ENCODE assay signal across 19 cellular contexts in genomic region chr16:28473714-28474265, GRCh38. TPM values are rescaled to one million over a fixed set of nuclear protein-coding genes. Genes with fewer than 3 reads are reported as not detected.
DNase-seq lines count a peak whose midpoint lies in the region; ATAC-seq and TF ChIP-seq lines count a peak whose summit lies in the region.
"Had no signal": no experiment of that assay in that cellular context is flagged by ENCODE, and none has a peak within 500 bp of the region (broad histone marks: within the 10 kb centered on the region; RNA-seq: fewer than 3 reads in every experiment).

No MANE protein-coding gene starts in this region.

- TF ChIP-seq CTCF in CD4-positive, alpha-beta T cell (IDR thresholded peaks at IDR 0.05), result no peak
- no peak for TF ChIP-seq CTCF in activated CD8-positive, alpha-beta T cell treated with anti-CD3 and anti-CD28 coated beads for 36 hours (IDR thresholded peaks at IDR 0.05)
- no peak for TF ChIP-seq CTCF in foreskin fibroblast (IDR thresholded peaks at IDR 0.05; ENCODE audit: low read depth, low read length)

- H3K9me3 ChIP-seq in CD4-positive, alpha-beta T cell (ENCODE audit: control insufficient read depth, low read length), result no peaks in the 10 kb centered on the region
- H3K9me3 ChIP-seq in naive thymus-derived CD4-positive, alpha-beta T cell (ENCODE audit: control insufficient read depth in 2 of 3, low read length in 3 of 3), result no peaks in the 10 kb centered on the region
- H3K9me3 ChIP-seq: psoas muscle, SJCRH30 had no signal

- intact Hi-C loops in CD4-positive, alpha-beta T cell (cut with DNase I, micrococcal nuclease), result loop anchor here in 1 of 2 experiments (10.0 kb wide), 1 partner anchor 51 kb away; no protein-coding TSS in a partner anchor
- intact Hi-C loops in activated CD8-positive, alpha-beta T cell treated with anti-CD3 and anti-CD28 coated beads for 36 hours (cut with micrococcal nuclease), result no loop called here
- intact Hi-C loops in naive thymus-derived CD4-positive, alpha-beta T cell (cut with micrococcal nuclease), result no loop called here

- peaks cover 4% of the 10 kb centered on the region for H3K4me1 Mint-ChIP-seq in CD4-positive, alpha-beta T cell (ENCODE audit: low read depth)
- H3K4me1 Mint-ChIP-seq in activated CD8-positive, alpha-beta T cell treated with anti-CD3 and anti-CD28 coated beads for 36 hours (ENCODE audit: low read depth), result peaks cover 10% of the 10 kb centered on the region
- peaks cover 0 to 7% (median 5%) of the 10 kb centered on the region in 7 donors for H3K4me1 Mint-ChIP-seq in naive thymus-derived CD4-positive, alpha-beta T cell

- no peak overlapping the region for H3K27ac ChIP-seq in CD4-positive, alpha-beta T cell (ENCODE audit: low read depth, low read length)
- H3K27ac ChIP-seq in naive thymus-derived CD4-positive, alpha-beta T cell (ENCODE audit: low read depth, low read length), result no peak overlapping the region
- H3K27ac ChIP-seq: psoas muscle, SJCRH30 had no signal

- POLR2A ChIA-PET in CD4-positive, alpha-beta T cell (lab: Charles Lee), result no interaction called here
- POLR2A ChIA-PET in activated CD8-positive, alpha-beta T cell treated with anti-CD3 and anti-CD28 coated beads for 36 hours (lab: Charles Lee), result no interaction called here
- POLR2A ChIA-PET in naive thymus-derived CD4-positive, alpha-beta T cell (lab: Charles Lee), result no interaction called here

- no peaks in the 10 kb centered on the region for H3K27me3 ChIP-seq in CD4-positive, alpha-beta T cell (ENCODE audit: control insufficient read depth, insufficient read depth, low read length)
- no peaks in the 10 kb centered on the region for H3K27me3 ChIP-seq in naive thymus-derived CD4-positive, alpha-beta T cell (ENCODE audit: control insufficient read depth in 2 of 2, insufficient read depth in 2 of 2, low read length in 2 of 2)
- H3K27me3 ChIP-seq: SJCRH30 had no signal

- DNase-seq in A172 (ENCODE audit: low spot score) (peak; percentile 14), foreskin fibroblast (no peak), SKM-1 treated with dmso at 0.1 percent for 144 hours (lab: John Stamatoyannopoulos, UW; ENCODE audit: unreplicated experiment) (no peak)
- DNase-seq in CD4-positive, alpha-beta T cell, result no peak
- DNase-seq in activated CD8-positive, alpha-beta T cell treated with anti-CD3 and anti-CD28 coated beads for 36 hours, result no peak
- peak in 1 of 9 donors; percentile 21 for DNase-seq in naive thymus-derived CD4-positive, alpha-beta T cell
- no peak for DNase-seq in stimulated activated CD4-positive, alpha-beta T cell treated with anti-CD3 and anti-CD28 coated beads, Interleukin-15, amount 100 ng/mL, for 24 hours
- DNase-seq: cerebellar nuclear complex, NCI-H146, NCI-H345, SJCRH30, substantia nigra had no signal

- no peaks in the 10 kb centered on the region for H3K9me3 Mint-ChIP-seq in CD4-positive, alpha-beta T cell
- H3K9me3 Mint-ChIP-seq in activated CD8-positive, alpha-beta T cell treated with anti-CD3 and anti-CD28 coated beads for 36 hours, result no peaks in the 10 kb centered on the region
- H3K9me3 Mint-ChIP-seq in naive thymus-derived CD4-positive, alpha-beta T cell, result no peaks in the 10 kb centered on the region

- peaks cover 0 to 3% of the 10 kb centered on the region in 2 donors for H3K4me1 ChIP-seq in naive thymus-derived CD4-positive, alpha-beta T cell (ENCODE audit: control insufficient read depth in 2 of 2, insufficient read depth in 2 of 2, low read length in 2 of 2)
- H3K4me1 ChIP-seq: psoas muscle, SJCRH30 had no signal

- no peak overlapping the region for H3K4me3 ChIP-seq in naive thymus-derived CD4-positive, alpha-beta T cell (ENCODE audit: low read length)
- H3K4me3 ChIP-seq in foreskin fibroblast (ENCODE audit: low read depth in 1 of 2, low read length in 2 of 2), result no peak overlapping the region
- H3K4me3 ChIP-seq: psoas muscle, SJCRH30 had no signal

- H3K36me3 Mint-ChIP-seq in CD4-positive, alpha-beta T cell (ENCODE audit: low read depth), result peaks cover 60% of the 10 kb centered on the region
- H3K36me3 Mint-ChIP-seq in activated CD8-positive, alpha-beta T cell treated with anti-CD3 and anti-CD28 coated beads for 36 hours (ENCODE audit: low read depth), result peaks cover 8% of the 10 kb centered on the region
- peaks cover 4 to 30% (median 14%) of the 10 kb centered on the region in 5 donors for H3K36me3 Mint-ChIP-seq in naive thymus-derived CD4-positive, alpha-beta T cell

- H3K27me3 Mint-ChIP-seq in CD4-positive, alpha-beta T cell, result no peaks in the 10 kb centered on the region
- no peaks in the 10 kb centered on the region for H3K27me3 Mint-ChIP-seq in activated CD8-positive, alpha-beta T cell treated with anti-CD3 and anti-CD28 coated beads for 36 hours
- no peaks in the 10 kb centered on the region for H3K27me3 Mint-ChIP-seq in naive thymus-derived CD4-positive, alpha-beta T cell

- no peak overlapping the region for H3K4me3 Mint-ChIP-seq in CD4-positive, alpha-beta T cell
- H3K4me3 Mint-ChIP-seq in activated CD8-positive, alpha-beta T cell treated with anti-CD3 and anti-CD28 coated beads for 36 hours, result no peak overlapping the region
- no peak overlapping the region for H3K4me3 Mint-ChIP-seq in naive thymus-derived CD4-positive, alpha-beta T cell

- peaks cover 0 to 45% (median 0%) of the 10 kb centered on the region in 3 experiments for H3K36me3 ChIP-seq in naive thymus-derived CD4-positive, alpha-beta T cell (ENCODE audit: control insufficient read depth in 2 of 3, insufficient read depth in 3 of 3, low read length in 3 of 3)
- H3K36me3 ChIP-seq: SJCRH30 had no signal

- H3K27ac Mint-ChIP-seq in CD4-positive, alpha-beta T cell, result peak overlapping the region; percentile 12
- peak overlapping the region; percentile 47 for H3K27ac Mint-ChIP-seq in activated CD8-positive, alpha-beta T cell treated with anti-CD3 and anti-CD28 coated beads for 36 hours
- peak overlapping the region in 7 of 9 donors; percentile 29 to 81 (median 52) for H3K27ac Mint-ChIP-seq in naive thymus-derived CD4-positive, alpha-beta T cell

- ATAC-seq in CD4-positive, alpha-beta T cell (ENCODE audit: poor library complexity), result no peak
- peak; percentile 73 for ATAC-seq in activated CD8-positive, alpha-beta T cell treated with anti-CD3 and anti-CD28 coated beads for 36 hours
- no peak for ATAC-seq in naive thymus-derived CD4-positive, alpha-beta T cell
- ATAC-seq in HG03571 (IDR thresholded peaks at IDR 0.05; ENCODE audit: unreplicated experiment), result no peak
- ATAC-seq: psoas muscle had no signal

- CTCF ChIA-PET in CD4-positive, alpha-beta T cell (lab: Charles Lee), result no interaction called here
- CTCF ChIA-PET in activated CD8-positive, alpha-beta T cell treated with anti-CD3 and anti-CD28 coated beads for 36 hours (lab: Charles Lee), result no interaction called here
- CTCF ChIA-PET in naive thymus-derived CD4-positive, alpha-beta T cell (lab: Charles Lee), result no interaction called here

RNA-seq across cellular contexts. Expression of gene NPIPB7, which starts 1.7 kb away (rescaled TPM):
- total RNA-seq in A172 (2014; rRNA removed; shearing (Covaris generic)), result not detected in 2 replicates
- total RNA-seq in CD4-positive, alpha-beta T cell, result not detected
- not detected for total RNA-seq in activated CD8-positive, alpha-beta T cell treated with anti-CD3 and anti-CD28 coated beads for 36 hours
- under 1 TPM in 4 of 5 experiments, not detected in 1; 0.22 to 0.54 (median 0.25) TPM for total RNA-seq in naive thymus-derived CD4-positive, alpha-beta T cell
- not detected for polyA plus RNA-seq in naive thymus-derived CD4-positive, alpha-beta T cell
- total RNA-seq: fibroblast of villous mesenchyme, H1, HT1080, liver, SJCRH30 had no signal
- polyA plus RNA-seq: liver had no signal

RNA-seq across cellular contexts. Expression of gene CLN3, which starts 18.1 kb away (rescaled TPM):
- total RNA-seq in A172 (2014; rRNA removed; shearing (Covaris generic)), result 23.7 and 27.0 TPM in 2 replicates
- total RNA-seq in CD4-positive, alpha-beta T cell, result 10 to 100 TPM; 42.7 to 46.3 TPM
- total RNA-seq in activated CD8-positive, alpha-beta T cell treated with anti-CD3 and anti-CD28 coated beads for 36 hours, result 10 to 100 TPM; 24.2 to 30.2 TPM
- 10 to 100 TPM; 56.5 to 76.3 (median 70.7) TPM for total RNA-seq in naive thymus-derived CD4-positive, alpha-beta T cell
- 10 to 100 TPM; 16.0 to 27.3 TPM for polyA plus RNA-seq in naive thymus-derived CD4-positive, alpha-beta T cell

RNA-seq across cellular contexts. Expression of gene APOBR, which starts 20.7 kb away (rescaled TPM):
- total RNA-seq in A172 (2014; rRNA removed; shearing (Covaris generic)), result not detected in 2 replicates
- 1 to 10 TPM; 5.6 to 6.1 TPM for total RNA-seq in CD4-positive, alpha-beta T cell
- total RNA-seq in activated CD8-positive, alpha-beta T cell treated with anti-CD3 and anti-CD28 coated beads for 36 hours, result 1 to 10 TPM; 5.5 TPM
- 10 to 100 TPM in 2 of 5 experiments, 1 to 10 TPM in 3; 3.3 to 28.8 (median 8.2) TPM for total RNA-seq in naive thymus-derived CD4-positive, alpha-beta T cell
- polyA plus RNA-seq in naive thymus-derived CD4-positive, alpha-beta T cell, result under 1 TPM; 0.22 to 0.79 TPM
- total RNA-seq: fibroblast of villous mesenchyme, H1, SJCRH30 had no signal
- polyA plus RNA-seq: H1 had no signal

RNA-seq across cellular contexts. Expression of gene IL27, which starts 32.8 kb away (rescaled TPM):
- not detected in 2 replicates for total RNA-seq in A172 (2014; rRNA removed; shearing (Covaris generic))
- total RNA-seq in CD4-positive, alpha-beta T cell, result not detected
- not detected for total RNA-seq in activated CD8-positive, alpha-beta T cell treated with anti-CD3 and anti-CD28 coated beads for 36 hours
- total RNA-seq in naive thymus-derived CD4-positive, alpha-beta T cell, result under 1 TPM in 1 of 5 experiments, not detected in 4; 0.49 TPM
- polyA plus RNA-seq in naive thymus-derived CD4-positive, alpha-beta T cell, result not detected
- total RNA-seq: activated CD8-positive, alpha-beta memory T cell treated with anti-CD3 and anti-CD28 coated beads for 36 hours; fibroblast of villous mesenchyme; H1; HT1080; psoas muscle; SJCRH30 had no signal
- polyA plus RNA-seq: H1 had no signal
